ENCODE assay signal across 1 cellular context in the genomic region with DNA sequence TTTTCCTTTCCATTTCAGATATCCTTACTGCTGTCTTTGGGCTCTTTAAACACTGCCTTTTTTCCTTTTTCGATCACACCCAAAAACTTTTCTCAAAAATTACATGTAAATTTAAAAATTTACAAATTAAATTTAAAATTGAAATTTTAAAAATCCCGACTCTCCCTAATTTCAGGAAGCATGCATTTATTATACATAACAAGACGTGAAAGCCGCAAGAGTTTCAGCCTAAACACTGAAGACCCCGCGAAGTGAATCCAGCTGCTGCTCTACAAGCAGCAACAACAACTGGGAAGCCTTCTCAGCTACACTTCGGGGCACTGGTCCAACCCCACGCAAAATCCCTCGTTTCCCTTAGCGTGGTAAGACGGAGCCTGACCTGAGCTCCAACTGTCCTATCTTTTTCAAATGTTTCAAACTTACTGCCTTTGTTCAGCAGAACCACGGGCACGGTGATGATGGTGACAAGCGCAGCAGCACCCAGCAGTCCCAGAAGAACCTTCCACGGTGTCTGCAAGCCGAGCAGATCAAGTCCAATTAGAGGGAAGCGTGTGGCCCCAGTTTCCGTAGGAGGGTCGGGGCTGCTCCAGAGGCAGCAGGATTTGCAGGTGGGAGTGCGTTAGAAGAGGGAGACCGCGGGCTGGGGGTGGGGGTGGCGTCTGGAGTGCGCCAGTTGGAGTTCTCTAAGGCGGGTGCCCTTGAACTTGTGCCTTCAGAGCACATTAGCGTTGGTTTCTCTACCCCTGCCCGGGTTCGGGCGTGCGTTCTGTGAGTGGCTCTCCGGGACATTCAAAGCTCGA.
A peak's percentile ranks its signal among the peaks of the same experiment; 100 is the strongest.
TF ChIP-seq lines count a peak whose summit lies in the region.

No MANE protein-coding gene starts in this region.

TF ChIP-seq in HepG2, 621 proteins besides CTCF, POLR2A, EP300 and RAD21 (continued from another document and continues in another):
- TF ChIP-seq RNF2 (conservative IDR thresholded peaks at IDR 0.05; ENCODE audit: low read depth) (no peak), ELF3 (CRISPR knock-in tag; IDR thresholded peaks at IDR 0.05) (no peak), ZFP62 (CRISPR knock-in tag; IDR thresholded peaks at IDR 0.05) (no peak), HNRNPLL (IDR thresholded peaks at IDR 0.05; ENCODE audit: low read depth, low read length, poor library complexity, severe bottlenecking) (no peak), TOE1 (CRISPR knock-in tag; IDR thresholded peaks at IDR 0.05) (no peak), EEA1 (CRISPR knock-in tag; IDR thresholded peaks at IDR 0.05; ENCODE audit: borderline replicate concordance) (0 out of 2 replicates have a peak, but pooled peaks have one; percentile 6), MEIS1 (CRISPR knock-in tag; IDR thresholded peaks at IDR 0.05; ENCODE audit: borderline replicate concordance) (peak; percentile 38; the same call in 1 of the 2 replicates), ZNF225 (CRISPR knock-in tag; IDR thresholded peaks at IDR 0.05) (0 out of 2 replicates have a peak, but pooled peaks have one; percentile 81), CHD2 (IDR thresholded peaks at IDR 0.05; ENCODE audit: low read depth, low read length) (no peak), MEIS2 (CRISPR knock-in tag; IDR thresholded peaks at IDR 0.05) (no peak), ATM (IDR thresholded peaks at IDR 0.05; ENCODE audit: borderline replicate concordance) (no peak), SMYD3 (CRISPR knock-in tag; IDR thresholded peaks at IDR 0.05) (no peak), ZNF619 (CRISPR knock-in tag; IDR thresholded peaks at IDR 0.05) (no peak), ZNF563 (CRISPR knock-in tag; IDR thresholded peaks at IDR 0.05) (no peak), ZNF234 (CRISPR knock-in tag; conservative IDR thresholded peaks at IDR 0.05) (no peak), ZNF274 (CRISPR knock-in tag; IDR thresholded peaks at IDR 0.05) (peak; percentile 98), KDM3A (CRISPR knock-in tag; IDR thresholded peaks at IDR 0.05; ENCODE audit: low read depth) (peak; percentile 65; the same call in 1 of the 2 replicates), NFRKB (IDR thresholded peaks at IDR 0.05) (no peak), GLI4 (CRISPR knock-in tag; IDR thresholded peaks at IDR 0.05; ENCODE audit: borderline replicate concordance) (peak; percentile 94; the same call in 1 of the 2 replicates), HDAC6 (IDR thresholded peaks at IDR 0.05; ENCODE audit: low read depth, low read length) (no peak), PLRG1 (conservative IDR thresholded peaks at IDR 0.05) (no peak), ZNF644 (CRISPR knock-in tag; IDR thresholded peaks at IDR 0.05; ENCODE audit: low read depth) (no peak), ZNF17 (CRISPR knock-in tag; IDR thresholded peaks at IDR 0.05) (no peak), ATF7-NPFF (CRISPR knock-in tag; IDR thresholded peaks at IDR 0.05; ENCODE audit: low read depth) (no peak), ZNF317 (CRISPR knock-in tag; IDR thresholded peaks at IDR 0.05) (no peak; the same call in 1 of the 2 replicates), ZNF101 (CRISPR knock-in tag; IDR thresholded peaks at IDR 0.05; ENCODE audit: borderline replicate concordance, low read depth) (no peak), GATA4 (IDR thresholded peaks at IDR 0.05; ENCODE audit: borderline replicate concordance, low read depth) (no peak), ZNF207 (IDR thresholded peaks at IDR 0.05; ENCODE audit: borderline replicate concordance) (no peak), ZNF256 (CRISPR knock-in tag; conservative IDR thresholded peaks at IDR 0.05) (no peak), MYNN (CRISPR knock-in tag; IDR thresholded peaks at IDR 0.05; ENCODE audit: low read depth) (no peak), CBX1 (IDR thresholded peaks at IDR 0.05; ENCODE audit: low read depth) (no peak), MEF2D (CRISPR knock-in tag; IDR thresholded peaks at IDR 0.05) (no peak), MTA1 (CRISPR knock-in tag; IDR thresholded peaks at IDR 0.05; ENCODE audit: borderline replicate concordance) (no peak), ZFYVE20 (CRISPR knock-in tag; IDR thresholded peaks at IDR 0.05; ENCODE audit: borderline replicate concordance, low read depth) (no peak), ZNF124 (CRISPR knock-in tag; IDR thresholded peaks at IDR 0.05) (no peak; the same call in none of the 2 replicates), ZNF614 (CRISPR knock-in tag; IDR thresholded peaks at IDR 0.05; ENCODE audit: borderline replicate concordance) (0 out of 2 replicates have a peak, but pooled peaks have one; percentile 4), ZSCAN29 (CRISPR knock-in tag; conservative IDR thresholded peaks at IDR 0.05) (no peak), ZNF761 (CRISPR knock-in tag; conservative IDR thresholded peaks at IDR 0.05) (no peak; the same call in 1 of the 2 replicates), EZH2 (conservative IDR thresholded peaks at IDR 0.05; ENCODE audit: low read depth, low read length) (no peak)
- TF ChIP-seq, protein P1, sequence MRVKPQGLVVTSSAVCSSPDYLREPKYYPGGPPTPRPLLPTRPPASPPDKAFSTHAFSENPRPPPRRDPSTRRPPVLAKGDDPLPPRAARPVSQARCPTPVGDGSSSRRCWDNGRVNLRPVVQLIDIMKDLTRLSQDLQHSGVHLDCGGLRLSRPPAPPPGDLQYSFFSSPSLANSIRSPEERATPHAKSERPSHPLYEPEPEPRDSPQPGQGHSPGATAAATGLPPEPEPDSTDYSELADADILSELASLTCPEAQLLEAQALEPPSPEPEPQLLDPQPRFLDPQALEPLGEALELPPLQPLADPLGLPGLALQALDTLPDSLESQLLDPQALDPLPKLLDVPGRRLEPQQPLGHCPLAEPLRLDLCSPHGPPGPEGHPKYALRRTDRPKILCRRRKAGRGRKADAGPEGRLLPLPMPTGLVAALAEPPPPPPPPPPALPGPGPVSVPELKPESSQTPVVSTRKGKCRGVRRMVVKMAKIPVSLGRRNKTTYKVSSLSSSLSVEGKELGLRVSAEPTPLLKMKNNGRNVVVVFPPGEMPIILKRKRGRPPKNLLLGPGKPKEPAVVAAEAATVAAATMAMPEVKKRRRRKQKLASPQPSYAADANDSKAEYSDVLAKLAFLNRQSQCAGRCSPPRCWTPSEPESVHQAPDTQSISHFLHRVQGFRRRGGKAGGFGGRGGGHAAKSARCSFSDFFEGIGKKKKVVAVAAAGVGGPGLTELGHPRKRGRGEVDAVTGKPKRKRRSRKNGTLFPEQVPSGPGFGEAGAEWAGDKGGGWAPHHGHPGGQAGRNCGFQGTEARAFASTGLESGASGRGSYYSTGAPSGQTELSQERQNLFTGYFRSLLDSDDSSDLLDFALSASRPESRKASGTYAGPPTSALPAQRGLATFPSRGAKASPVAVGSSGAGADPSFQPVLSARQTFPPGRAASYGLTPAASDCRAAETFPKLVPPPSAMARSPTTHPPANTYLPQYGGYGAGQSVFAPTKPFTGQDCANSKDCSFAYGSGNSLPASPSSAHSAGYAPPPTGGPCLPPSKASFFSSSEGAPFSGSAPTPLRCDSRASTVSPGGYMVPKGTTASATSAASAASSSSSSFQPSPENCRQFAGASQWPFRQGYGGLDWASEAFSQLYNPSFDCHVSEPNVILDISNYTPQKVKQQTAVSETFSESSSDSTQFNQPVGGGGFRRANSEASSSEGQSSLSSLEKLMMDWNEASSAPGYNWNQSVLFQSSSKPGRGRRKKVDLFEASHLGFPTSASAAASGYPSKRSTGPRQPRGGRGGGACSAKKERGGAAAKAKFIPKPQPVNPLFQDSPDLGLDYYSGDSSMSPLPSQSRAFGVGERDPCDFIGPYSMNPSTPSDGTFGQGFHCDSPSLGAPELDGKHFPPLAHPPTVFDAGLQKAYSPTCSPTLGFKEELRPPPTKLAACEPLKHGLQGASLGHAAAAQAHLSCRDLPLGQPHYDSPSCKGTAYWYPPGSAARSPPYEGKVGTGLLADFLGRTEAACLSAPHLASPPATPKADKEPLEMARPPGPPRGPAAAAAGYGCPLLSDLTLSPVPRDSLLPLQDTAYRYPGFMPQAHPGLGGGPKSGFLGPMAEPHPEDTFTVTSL (CRISPR knock-in tag; IDR thresholded peaks at IDR 0.05; ENCODE audit: borderline replicate concordance), result 0 out of 2 replicates have a peak, but pooled peaks have one; percentile 21
- TF ChIP-seq, protein P2, sequence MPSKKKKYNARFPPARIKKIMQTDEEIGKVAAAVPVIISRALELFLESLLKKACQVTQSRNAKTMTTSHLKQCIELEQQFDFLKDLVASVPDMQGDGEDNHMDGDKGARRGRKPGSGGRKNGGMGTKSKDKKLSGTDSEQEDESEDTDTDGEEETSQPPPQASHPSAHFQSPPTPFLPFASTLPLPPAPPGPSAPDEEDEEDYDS (CRISPR knock-in tag; IDR thresholded peaks at IDR 0.05), result no peak
- TF ChIP-seq, protein P3, sequence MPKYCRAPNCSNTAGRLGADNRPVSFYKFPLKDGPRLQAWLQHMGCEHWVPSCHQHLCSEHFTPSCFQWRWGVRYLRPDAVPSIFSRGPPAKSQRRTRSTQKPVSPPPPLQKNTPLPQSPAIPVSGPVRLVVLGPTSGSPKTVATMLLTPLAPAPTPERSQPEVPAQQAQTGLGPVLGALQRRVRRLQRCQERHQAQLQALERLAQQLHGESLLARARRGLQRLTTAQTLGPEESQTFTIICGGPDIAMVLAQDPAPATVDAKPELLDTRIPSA (CRISPR knock-in tag; IDR thresholded peaks at IDR 0.05; ENCODE audit: borderline replicate concordance), result no peak
- TF ChIP-seq, protein P4, sequence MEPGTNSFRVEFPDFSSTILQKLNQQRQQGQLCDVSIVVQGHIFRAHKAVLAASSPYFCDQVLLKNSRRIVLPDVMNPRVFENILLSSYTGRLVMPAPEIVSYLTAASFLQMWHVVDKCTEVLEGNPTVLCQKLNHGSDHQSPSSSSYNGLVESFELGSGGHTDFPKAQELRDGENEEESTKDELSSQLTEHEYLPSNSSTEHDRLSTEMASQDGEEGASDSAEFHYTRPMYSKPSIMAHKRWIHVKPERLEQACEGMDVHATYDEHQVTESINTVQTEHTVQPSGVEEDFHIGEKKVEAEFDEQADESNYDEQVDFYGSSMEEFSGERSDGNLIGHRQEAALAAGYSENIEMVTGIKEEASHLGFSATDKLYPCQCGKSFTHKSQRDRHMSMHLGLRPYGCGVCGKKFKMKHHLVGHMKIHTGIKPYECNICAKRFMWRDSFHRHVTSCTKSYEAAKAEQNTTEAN (CRISPR knock-in tag; conservative IDR thresholded peaks at IDR 0.05), result no peak
- TF ChIP-seq, protein P5, sequence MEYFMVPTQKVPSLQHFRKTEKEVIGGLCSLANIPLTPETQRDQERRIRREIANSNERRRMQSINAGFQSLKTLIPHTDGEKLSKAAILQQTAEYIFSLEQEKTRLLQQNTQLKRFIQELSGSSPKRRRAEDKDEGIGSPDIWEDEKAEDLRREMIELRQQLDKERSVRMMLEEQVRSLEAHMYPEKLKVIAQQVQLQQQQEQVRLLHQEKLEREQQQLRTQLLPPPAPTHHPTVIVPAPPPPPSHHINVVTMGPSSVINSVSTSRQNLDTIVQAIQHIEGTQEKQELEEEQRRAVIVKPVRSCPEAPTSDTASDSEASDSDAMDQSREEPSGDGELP (IDR thresholded peaks at IDR 0.05; ENCODE audit: borderline replicate concordance, low read depth), result no peak
- TF ChIP-seq, protein P6, sequence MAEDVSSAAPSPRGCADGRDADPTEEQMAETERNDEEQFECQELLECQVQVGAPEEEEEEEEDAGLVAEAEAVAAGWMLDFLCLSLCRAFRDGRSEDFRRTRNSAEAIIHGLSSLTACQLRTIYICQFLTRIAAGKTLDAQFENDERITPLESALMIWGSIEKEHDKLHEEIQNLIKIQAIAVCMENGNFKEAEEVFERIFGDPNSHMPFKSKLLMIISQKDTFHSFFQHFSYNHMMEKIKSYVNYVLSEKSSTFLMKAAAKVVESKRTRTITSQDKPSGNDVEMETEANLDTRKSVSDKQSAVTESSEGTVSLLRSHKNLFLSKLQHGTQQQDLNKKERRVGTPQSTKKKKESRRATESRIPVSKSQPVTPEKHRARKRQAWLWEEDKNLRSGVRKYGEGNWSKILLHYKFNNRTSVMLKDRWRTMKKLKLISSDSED (CRISPR knock-in tag; IDR thresholded peaks at IDR 0.05), result no peak
- TF ChIP-seq, protein P7, sequence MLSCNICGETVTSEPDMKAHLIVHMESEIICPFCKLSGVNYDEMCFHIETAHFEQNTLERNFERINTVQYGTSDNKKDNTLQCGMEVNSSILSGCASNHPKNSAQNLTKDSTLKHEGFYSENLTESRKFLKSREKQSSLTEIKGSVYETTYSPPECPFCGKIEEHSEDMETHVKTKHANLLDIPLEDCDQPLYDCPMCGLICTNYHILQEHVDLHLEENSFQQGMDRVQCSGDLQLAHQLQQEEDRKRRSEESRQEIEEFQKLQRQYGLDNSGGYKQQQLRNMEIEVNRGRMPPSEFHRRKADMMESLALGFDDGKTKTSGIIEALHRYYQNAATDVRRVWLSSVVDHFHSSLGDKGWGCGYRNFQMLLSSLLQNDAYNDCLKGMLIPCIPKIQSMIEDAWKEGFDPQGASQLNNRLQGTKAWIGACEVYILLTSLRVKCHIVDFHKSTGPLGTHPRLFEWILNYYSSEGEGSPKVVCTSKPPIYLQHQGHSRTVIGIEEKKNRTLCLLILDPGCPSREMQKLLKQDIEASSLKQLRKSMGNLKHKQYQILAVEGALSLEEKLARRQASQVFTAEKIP (CRISPR knock-in tag; IDR thresholded peaks at IDR 0.05; ENCODE audit: borderline replicate concordance), result no peak
- TF ChIP-seq, protein P8, sequence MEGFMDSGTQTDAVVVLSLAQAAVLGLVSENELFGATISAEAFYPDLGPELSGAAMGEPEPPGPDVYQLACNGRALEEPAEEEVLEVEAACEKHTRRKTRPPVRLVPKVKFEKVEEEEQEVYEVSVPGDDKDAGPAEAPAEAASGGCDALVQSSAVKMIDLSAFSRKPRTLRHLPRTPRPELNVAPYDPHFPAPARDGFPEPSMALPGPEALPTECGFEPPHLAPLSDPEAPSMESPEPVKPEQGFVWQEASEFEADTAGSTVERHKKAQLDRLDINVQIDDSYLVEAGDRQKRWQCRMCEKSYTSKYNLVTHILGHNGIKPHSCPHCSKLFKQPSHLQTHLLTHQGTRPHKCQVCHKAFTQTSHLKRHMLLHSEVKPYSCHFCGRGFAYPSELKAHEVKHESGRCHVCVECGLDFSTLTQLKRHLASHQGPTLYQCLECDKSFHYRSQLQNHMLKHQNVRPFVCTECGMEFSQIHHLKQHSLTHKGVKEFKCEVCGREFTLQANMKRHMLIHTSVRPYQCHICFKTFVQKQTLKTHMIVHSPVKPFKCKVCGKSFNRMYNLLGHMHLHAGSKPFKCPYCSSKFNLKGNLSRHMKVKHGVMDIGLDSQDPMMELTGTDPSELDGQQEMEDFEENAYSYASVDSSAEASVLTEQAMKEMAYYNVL (CRISPR knock-in tag; IDR thresholded peaks at IDR 0.05; ENCODE audit: borderline replicate concordance), result no peak; the same call in 1 of the 2 replicates
- TF ChIP-seq, protein P9, sequence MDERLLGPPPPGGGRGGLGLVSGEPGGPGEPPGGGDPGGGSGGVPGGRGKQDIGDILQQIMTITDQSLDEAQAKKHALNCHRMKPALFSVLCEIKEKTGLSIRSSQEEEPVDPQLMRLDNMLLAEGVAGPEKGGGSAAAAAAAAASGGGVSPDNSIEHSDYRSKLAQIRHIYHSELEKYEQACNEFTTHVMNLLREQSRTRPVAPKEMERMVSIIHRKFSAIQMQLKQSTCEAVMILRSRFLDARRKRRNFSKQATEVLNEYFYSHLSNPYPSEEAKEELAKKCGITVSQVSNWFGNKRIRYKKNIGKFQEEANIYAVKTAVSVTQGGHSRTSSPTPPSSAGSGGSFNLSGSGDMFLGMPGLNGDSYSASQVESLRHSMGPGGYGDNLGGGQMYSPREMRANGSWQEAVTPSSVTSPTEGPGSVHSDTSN (CRISPR knock-in tag; IDR thresholded peaks at IDR 0.05), result no peak
- TF ChIP-seq, protein P10, sequence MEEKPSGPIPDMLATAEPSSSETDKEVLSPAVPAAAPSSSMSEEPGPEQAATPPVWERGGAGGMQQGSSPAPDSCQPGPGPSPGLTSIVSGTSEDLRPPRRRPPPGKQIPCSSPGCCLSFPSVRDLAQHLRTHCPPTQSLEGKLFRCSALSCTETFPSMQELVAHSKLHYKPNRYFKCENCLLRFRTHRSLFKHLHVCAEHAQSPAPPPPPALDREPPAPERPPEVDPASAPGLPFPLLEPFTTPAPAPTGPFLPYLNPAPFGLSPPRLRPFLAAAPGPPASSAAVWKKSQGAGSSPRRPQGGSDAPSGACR (CRISPR knock-in tag; IDR thresholded peaks at IDR 0.05), result 0 out of 2 replicates have a peak, but pooled peaks have one; percentile 50
